Comparison of ENCODE assay signal across 22 cellular contexts in genomic region chr13:35146686-35147085, GRCh38.
A peak's percentile ranks its signal among the peaks of the same experiment; 100 is the strongest.
DNase-seq lines count a peak whose midpoint lies in the region; ATAC-seq and TF ChIP-seq lines count a peak whose summit lies in the region.
"Had no signal": no experiment of that assay in that cellular context is flagged by ENCODE, and none has a peak within 500 bp of the region (broad histone marks: within the 10 kb centered on the region; RNA-seq: fewer than 3 reads in every experiment).

No MANE protein-coding gene starts in this region.

- no peak for TF ChIP-seq CTCF in GM13977 (IDR thresholded peaks at IDR 0.05; ENCODE audit: extremely low read depth, insufficient read depth, missing control alignments)

- no peaks in the 10 kb centered on the region for H3K9me3 Mint-ChIP-seq in activated T-cell treated with anti-CD3 and anti-CD28 coated beads, Interleukin-2, amount 50 U/mL, for 4 hours

- DNase-seq in SW480 (ENCODE audit: low spot score) (peak; percentile 25), astrocyte of the hippocampus (ENCODE audit: low read depth, low spot score) (peak; percentile 10), cerebellar cortex (ENCODE audit: low spot score) (no peak), GM13977 (ENCODE audit: low spot score) (no peak)
- no peak for DNase-seq in activated T-cell treated with anti-CD3 and anti-CD28 coated beads, Interleukin-2, amount 50 U/mL, for 4 hours
- DNase-seq: 8988T; ACHN; BE2C; C1 segment of cervical spinal cord; CD4-positive, alpha-beta memory T cell; CD4-positive, CD25-positive, alpha-beta regulatory T cell; CD8-positive, alpha-beta memory T cell; COR-L47; DMS 273 treated with DMSO at 0.1 percent for 48 hours; DMS153; DMS53; DMS79; DND-41; EL; GDM1 had no signal

- no peaks in the 10 kb centered on the region for H3K4me1 Mint-ChIP-seq in activated T-cell treated with anti-CD3 and anti-CD28 coated beads, Interleukin-2, amount 50 U/mL, for 4 hours (ENCODE audit: low read depth)
- H3K4me1 Mint-ChIP-seq: CD4-positive, alpha-beta memory T cell; CD4-positive, CD25-positive, alpha-beta regulatory T cell; CD8-positive, alpha-beta memory T cell had no signal

- in situ Hi-C loops in GM13977 (cut with MboI; ENCODE audit: low pct_unique_long_range_greater_than_20kb, low sequenced_read_pairs, unreplicated experiment) = no loop called here

- ATAC-seq in activated T-cell treated with anti-CD3 and anti-CD28 coated beads, Interleukin-2, amount 50 U/mL, for 4 hours = no peak
- ATAC-seq: GM12878 had no signal

- no peak overlapping the region for H3K4me3 Mint-ChIP-seq in activated T-cell treated with anti-CD3 and anti-CD28 coated beads, Interleukin-2, amount 50 U/mL, for 4 hours
- H3K4me3 Mint-ChIP-seq: CD14-positive monocyte; CD4-positive, alpha-beta memory T cell; CD4-positive, CD25-positive, alpha-beta regulatory T cell; CD8-positive, alpha-beta memory T cell had no signal

- H3K36me3 Mint-ChIP-seq in activated T-cell treated with anti-CD3 and anti-CD28 coated beads, Interleukin-2, amount 50 U/mL, for 4 hours (ENCODE audit: insufficient read depth) = no peaks in the 10 kb centered on the region
- H3K36me3 Mint-ChIP-seq: CD14-positive monocyte; CD4-positive, alpha-beta memory T cell; CD4-positive, CD25-positive, alpha-beta regulatory T cell had no signal

- no peaks in the 10 kb centered on the region for H3K27me3 Mint-ChIP-seq in activated T-cell treated with anti-CD3 and anti-CD28 coated beads, Interleukin-2, amount 50 U/mL, for 4 hours (ENCODE audit: low read depth)
- H3K27me3 Mint-ChIP-seq: CD4-positive, alpha-beta memory T cell; CD4-positive, CD25-positive, alpha-beta regulatory T cell; CD8-positive, alpha-beta memory T cell had no signal

Comparison
In these comparisons a context has a peak if more than half of its experiments do, and no peak if none do; other contexts are left out.
1. DNase-seq: peak in SW480 (single experiment) and astrocyte of the hippocampus (single experiment); none in activated T-cell treated with anti-CD3 and anti-CD28 coated beads, Interleukin-2, amount 50 U/mL, for 4 hours (single experiment), cerebellar cortex (single experiment) and GM13977 (single experiment).